In genomic region chr1:52686261-52686751, GRCh38 we compare ENCODE assay signal across 8 cellular contexts. TPM values are rescaled to one million over a fixed set of nuclear protein-coding genes. Genes with fewer than 3 reads are reported as not detected.
DNase-seq lines count a peak whose midpoint lies in the region; ATAC-seq and TF ChIP-seq lines count a peak whose summit lies in the region.
"Not testable (repeated sequence)": the region's sequence is repeated elsewhere in the genome, so short reads cannot be mapped to it uniquely, and the experiment has no call there.

No MANE protein-coding gene starts in this region.

- not testable (repeated sequence) for H3K9me3 ChIP-seq in mammary epithelial cell (replicated peaks; ENCODE audit: insufficient read depth, low read length)

- not testable (repeated sequence) for BruUV-seq in mammary epithelial cell (replicated peaks; lab: Mats Ljungman, UMichigan)

- not testable (repeated sequence) for H2AFZ ChIP-seq in mammary epithelial cell (ENCODE audit: low read depth, low read length)

- WGBS in mammary epithelial cell (ENCODE audit: low coverage, missing lambda C conversion rate), result 51% methylated on average over 14 of the region's 17 CpGs

- not testable (repeated sequence) for H3K4me1 ChIP-seq in mammary epithelial cell (ENCODE audit: insufficient read depth, low read length)

- not testable (repeated sequence) for H3K27ac ChIP-seq in mammary epithelial cell (ENCODE audit: insufficient read depth, low read depth, low read length)

- dilution Hi-C loops in mammary epithelial cell (cut with HindIII; ENCODE audit: low sequenced_read_pairs), result not testable (repeated sequence)

- H3K36me3 ChIP-seq in mammary epithelial cell (ENCODE audit: insufficient read depth, low read length), result peaks cover 16% of the 10 kb centered on the region

- H4K20me1 ChIP-seq in mammary epithelial cell (ENCODE audit: insufficient read depth, low read length), result not testable (repeated sequence)

- in situ Hi-C loops in mammary epithelial cell (cut with MboI; ENCODE audit: low sequenced_read_pairs in 2 of 2), result loop anchor here in 1 of 2 donors (25.0 kb wide), 1 partner anchor 274 kb away; the partner anchor contains the start of genes ORC1 and PRPF38A

- POLR2A ChIA-PET in AG04449 (lab: Yijun Ruan, JAX), result interaction anchor here (0.6 to 1.2 kb wide), 2 partner anchors 40 to 57 kb away, joined by 3 to 5 read pairs; partner anchors contain the start of gene ZYG11B

- not testable (repeated sequence) for H3K79me2 ChIP-seq in mammary epithelial cell (ENCODE audit: insufficient read depth, low read length)

- DNase-seq in AG04449 (ENCODE audit: low read depth, low spot score), result not testable (repeated sequence)
- DNase-seq in HPDE6-E6E7 (ENCODE audit: extremely low spot score) (peak; percentile 57), NCI-H82 (lab: John Stamatoyannopoulos, UW) (peak; percentile 77), mammary epithelial cell (peak; percentile 53), inferior parietal cortex (ENCODE audit: extremely low spot score) (peak; percentile 75)
- DNase-seq in activated CD4-positive, alpha-beta T cell treated with anti-CD3 and anti-CD28 coated beads for 4 hours, result peak; percentile 77 to 79
- peak; percentile 79 for DNase-seq in stimulated activated CD4-positive, alpha-beta T cell treated with anti-CD3 and anti-CD28 coated beads, Interleukin-15, amount 100 ng/mL, for 24 hours

- H3K4me3 ChIP-seq in AG04449 (ENCODE audit: low read depth, low read length); mammary epithelial cell (replicated peaks in 1 of 3; ENCODE audit: insufficient read depth in 1 of 3, low read depth in 2 of 3, low read length in 3 of 3): not testable (repeated sequence)

- intact Hi-C loops in mammary epithelial cell (cut with micrococcal nuclease), result loop anchor here (1.0 to 5.0 kb wide), 7 partner anchors 134 to 559 kb away; partner anchors contain the start of genes ORC1, PRPF38A and ZFYVE9

- H3K4me2 ChIP-seq in mammary epithelial cell (ENCODE audit: insufficient read depth, low read depth, low read length), result not testable (repeated sequence)

- TF ChIP-seq CTCF in AG04449 (IDR thresholded peaks at IDR 0.05; ENCODE audit: insufficient read depth, low read length, missing control alignments) (peak; percentile 66), mammary epithelial cell (conservative IDR thresholded peaks at IDR 0.05 in 1 of 2, IDR thresholded peaks at IDR 0.05 in 1 of 2; ENCODE audit: extremely low read depth in 1 of 2, insufficient read depth in 1 of 2, low read depth in 1 of 2, low read length in 2 of 2) (peak; percentile 77 to 78)

- H3K9ac ChIP-seq in mammary epithelial cell (ENCODE audit: insufficient read depth, low read length), result peak overlapping the region; percentile 13

- H3K27me3 ChIP-seq in mammary epithelial cell (ENCODE audit: insufficient read depth, low read length), result not testable (repeated sequence)

- CTCF ChIA-PET in AG04449 (lab: Yijun Ruan, JAX) (interaction anchor here (0.6 to 4.0 kb wide), 36 partner anchors 9 to 559 kb away, joined by 3 to 36 read pairs (median 4); partner anchors contain the start of genes CC2D1B and COA7), mammary epithelial cell (lab: Charles Lee; ENCODE audit: low non-redundant PET) (interaction anchor here (1.0 kb wide), 1 partner anchor 21 kb away, joined by 3 read pairs; no protein-coding TSS in a partner anchor)

- ATAC-seq in GM18867 (IDR thresholded peaks at IDR 0.05; ENCODE audit: unreplicated experiment), result peak; percentile 68

RNA-seq across cellular contexts. Expression of gene COA7, which starts 11.8 kb away (rescaled TPM):
- total RNA-seq in mammary epithelial cell, result 10 to 100 TPM; 13.8 to 33.0 TPM
- polyA plus RNA-seq in mammary epithelial cell, result 21.6 TPM
- polyA minus RNA-seq in mammary epithelial cell, result 32.1 TPM

RNA-seq across cellular contexts. Expression of gene ZYG11B, which starts 39.9 kb away (rescaled TPM):
- total RNA-seq in mammary epithelial cell, result 10 to 100 TPM; 18.8 to 42.0 TPM
- polyA plus RNA-seq in mammary epithelial cell, result 8.9 TPM
- 22.4 TPM for polyA minus RNA-seq in mammary epithelial cell

RNA-seq across cellular contexts. Expression of gene SHISAL2A, which starts 53.3 kb away (rescaled TPM):
- under 1 TPM; under 0.01 to 0.31 TPM for total RNA-seq in mammary epithelial cell
- not detected for polyA plus RNA-seq in mammary epithelial cell
- polyA minus RNA-seq in mammary epithelial cell, result not detected
